Comparison of ENCODE assay signal across 13 cellular contexts in the genomic region with DNA sequence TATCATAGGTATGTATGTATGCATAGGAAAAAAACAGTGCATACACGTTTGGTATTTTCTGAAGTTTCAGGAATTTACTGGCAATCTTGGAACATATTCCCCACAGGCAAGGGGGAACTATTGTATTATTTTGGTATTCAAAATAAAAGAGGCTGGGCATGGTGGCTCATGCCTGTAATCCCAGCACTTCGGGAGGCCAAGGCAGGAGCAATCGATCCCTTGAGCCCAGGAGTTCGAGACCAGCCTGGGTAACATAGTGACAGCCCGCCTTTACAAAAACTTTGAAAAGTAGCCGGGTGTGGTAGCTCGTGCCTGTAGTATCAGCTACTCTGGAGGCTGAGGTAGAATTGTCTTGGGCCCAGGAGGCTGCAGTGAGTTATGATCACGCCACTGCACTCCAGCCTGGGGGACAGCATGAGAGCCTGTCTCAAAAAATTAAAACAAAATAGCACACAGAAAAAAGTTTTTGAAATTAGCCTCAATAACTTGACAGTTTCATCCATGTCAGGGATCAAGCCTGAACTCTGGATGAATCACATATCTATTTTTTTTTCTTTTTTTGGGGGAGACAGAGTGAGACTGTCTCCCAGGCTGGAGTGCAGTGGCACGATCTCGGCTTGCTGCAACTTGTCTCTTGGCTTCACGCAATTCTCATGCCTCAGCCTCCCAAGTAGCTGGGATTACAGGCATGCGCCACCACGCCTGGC. TPM values are rescaled to one million over a fixed set of nuclear protein-coding genes. Genes with fewer than 3 reads are reported as not detected.
DNase-seq lines count a peak whose midpoint lies in the region; TF ChIP-seq lines count a peak whose summit lies in the region.
"Had no signal": no experiment of that assay in that cellular context is flagged by ENCODE, and none has a peak within 500 bp of the region (broad histone marks: within the 10 kb centered on the region; RNA-seq: fewer than 3 reads in every experiment).

No MANE protein-coding gene starts in this region.

- 62 to 65% methylated on average over 13 of the region's 13 CpGs for WGBS in GM23248 (ENCODE audit: low coverage in 1 of 2, low lambda C conversion rate in 2 of 2, missing lambda C conversion rate in 2 of 2), 2 experiments
- WGBS in testis, 2 donors = 86 to 89% methylated on average over 13 of the region's 13 CpGs

- H3K79me2 ChIP-seq in GM23248 (ENCODE audit: insufficient read depth) (no peaks in the 10 kb centered on the region), parathyroid adenoma (no peaks in the 10 kb centered on the region)

- no peak for TF ChIP-seq POLR2A in Peyer's patch (IDR thresholded peaks at IDR 0.05)
- TF ChIP-seq POLR2A in testis (IDR thresholded peaks at IDR 0.05) = no peak

- intact Hi-C loops in testis (cut with DNase I; ENCODE audit: low total_unique reads) = no loop called here

- TF ChIP-seq CTCF in parathyroid adenoma (IDR thresholded peaks at IDR 0.05) = no peak
- no peak for TF ChIP-seq CTCF in Peyer's patch (IDR thresholded peaks at IDR 0.05)
- no peak for TF ChIP-seq CTCF in BE2C (IDR thresholded peaks at IDR 0.05; ENCODE audit: low read depth, low read length)
- TF ChIP-seq CTCF in testis (IDR thresholded peaks at IDR 0.05) = no peak

- peaks cover 19% of the 10 kb centered on the region for H3F3A ChIP-seq in GM23248 (ENCODE audit: insufficient read depth)

- peak overlapping the region; percentile 14 for H3K4me3 ChIP-seq in GM23248
- H3K4me3 ChIP-seq in parathyroid adenoma (ENCODE audit: low read depth, low read length) = no peak overlapping the region
- no peak overlapping the region for H3K4me3 ChIP-seq in Peyer's patch
- no peak overlapping the region for H3K4me3 ChIP-seq in BE2C (ENCODE audit: low read depth, low read length)
- no peak overlapping the region for H3K4me3 ChIP-seq in testis
- H3K4me3 ChIP-seq: BLaER1, GM23338, lung, uterus had no signal

- H3K27me3 ChIP-seq in GM23248 (replicated peaks; ENCODE audit: insufficient read depth) (no peaks in the 10 kb centered on the region), parathyroid adenoma (ENCODE audit: control insufficient read depth, insufficient read depth, low read length) (no peaks in the 10 kb centered on the region), Peyer's patch (no peaks in the 10 kb centered on the region), BE2C (no peaks in the 10 kb centered on the region), testis (no peaks in the 10 kb centered on the region)
- H3K27me3 ChIP-seq: ascending aorta, BLaER1, uterus had no signal

- no peaks in the 10 kb centered on the region for H3K9me2 ChIP-seq in GM23248 (ENCODE audit: insufficient read depth)

- H3K36me3 ChIP-seq in GM23248 (ENCODE audit: low read depth) = no peaks in the 10 kb centered on the region
- H3K36me3 ChIP-seq in parathyroid adenoma (ENCODE audit: control insufficient read depth, insufficient read depth, low read length) = no peaks in the 10 kb centered on the region
- H3K36me3 ChIP-seq in Peyer's patch = no peaks in the 10 kb centered on the region
- H3K36me3 ChIP-seq in BE2C = no peaks in the 10 kb centered on the region
- no peaks in the 10 kb centered on the region for H3K36me3 ChIP-seq in testis (ENCODE audit: low read depth, missing control alignments)
- H3K36me3 ChIP-seq: ascending aorta, BLaER1, uterus had no signal

- H4K20me1 ChIP-seq in GM23248 (ENCODE audit: insufficient read depth) = no peaks in the 10 kb centered on the region
- H4K20me1 ChIP-seq: BLaER1 had no signal

- H2AFZ ChIP-seq in GM23248 (0 out of 2 replicates have a peak overlapping the region, but pooled peaks have one; percentile 8), parathyroid adenoma (peak overlapping the region; percentile 3)
- H2AFZ ChIP-seq: GM23338 had no signal

- H3K9me3 ChIP-seq in GM23248 (ENCODE audit: low read depth) (no peaks in the 10 kb centered on the region), parathyroid adenoma (ENCODE audit: control insufficient read depth, low read length) (no peaks in the 10 kb centered on the region), Peyer's patch (no peaks in the 10 kb centered on the region), BE2C (no peaks in the 10 kb centered on the region), testis (no peaks in the 10 kb centered on the region)
- H3K9me3 ChIP-seq: ascending aorta, BLaER1, uterus had no signal

- H3K27ac ChIP-seq in GM23248 (peak overlapping the region; percentile 75), epithelial cell of prostate (peak overlapping the region; percentile 68), parathyroid adenoma (no peak overlapping the region), Peyer's patch (no peak overlapping the region), testis (no peak overlapping the region)
- H3K27ac ChIP-seq: BLaER1 had no signal

- H3K4me2 ChIP-seq in GM23248 (ENCODE audit: unreplicated experiment) (peak overlapping the region; percentile 49), parathyroid adenoma (ENCODE audit: low read length) (no peak overlapping the region)
- H3K4me2 ChIP-seq: BLaER1, GM23338 had no signal

- peaks cover 29% of the 10 kb centered on the region for H3K4me1 ChIP-seq in GM23248 (ENCODE audit: insufficient read depth)
- H3K4me1 ChIP-seq in parathyroid adenoma = peaks cover 17% of the 10 kb centered on the region
- peaks cover 0 to 7% (median 0%) of the 10 kb centered on the region in 4 donors for H3K4me1 ChIP-seq in Peyer's patch
- H3K4me1 ChIP-seq in BE2C = no peaks in the 10 kb centered on the region
- H3K4me1 ChIP-seq in testis = peaks cover 8% of the 10 kb centered on the region
- H3K4me1 ChIP-seq: uterus had no signal

- DNase-seq in GM23248 (no peak), RPMI7951 (ENCODE audit: low read depth) (peak; percentile 24), epithelial cell of prostate (ENCODE audit: low read depth, low spot score) (no peak), Peyer's patch (no peak), BE2C (no peak), testis (no peak)
- DNase-seq in stimulated activated CD4-positive, alpha-beta T cell treated with anti-CD3 and anti-CD28 coated beads, Interleukin-2, amount 100 ng/mL, for 24 hours = no peak

- in situ Hi-C loops in GM23248 (cut with MboI) = no loop called here

- peak overlapping the region; percentile 29; the same call in 1 of the 2 replicates for H3K9ac ChIP-seq in GM23248
- no peak overlapping the region for H3K9ac ChIP-seq in parathyroid adenoma
- H3K9ac ChIP-seq: BLaER1 had no signal

RNA-seq across cellular contexts. Expression of a gene that starts 29.1 kb away (rescaled TPM):
- total RNA-seq in GM23248 (2014; rRNA removed; shearing (Covaris generic)) = 107 and 134 TPM in 2 replicates
- polyA plus RNA-seq in GM23248 (2016; fragmentation: Nextera tagmentation; extraction: Ambion mirVana) (64.6 and 65.1 TPM in 2 replicates), testis (ENCODE audit: insufficient read depth, low read depth, low replicate concordance) (19.9 TPM)
- 53.2 and 74.2 TPM in 2 replicates for total RNA-seq in RPMI7951 (2014; rRNA removed; shearing (Covaris generic))
- total RNA-seq in Peyer's patch (10 to 100 TPM in 2 of 4 donors, 1 to 10 TPM in 1, under 1 TPM in 1; 0.88 to 33.0 (median 9.6) TPM), testis (10 to 100 TPM; 31.3 to 39.6 TPM)
- 3.1 TPM for polyA plus RNA-seq in BE2C (2012; ENCODE audit: insufficient read depth, insufficient read length, low read depth)

RNA-seq across cellular contexts. Expression of a gene that starts 50.6 kb away (rescaled TPM):
- total RNA-seq in GM23248 (2014; rRNA removed; shearing (Covaris generic)) = 71.6 and 76.0 TPM in 2 replicates
- polyA plus RNA-seq in GM23248 (2016; fragmentation: Nextera tagmentation; extraction: Ambion mirVana) (53.4 and 56.5 TPM in 2 replicates), testis (ENCODE audit: insufficient read depth, low read depth, low replicate concordance) (65.6 TPM)
- total RNA-seq in RPMI7951 (2014; rRNA removed; shearing (Covaris generic)) = 47.5 and 55.9 TPM in 2 replicates
- total RNA-seq in Peyer's patch (10 to 100 TPM; 37.0 to 76.9 (median 47.1) TPM), testis (10 to 100 TPM; 84.8 to 95.6 TPM)
- 366 TPM for polyA plus RNA-seq in BE2C (2012; ENCODE audit: insufficient read depth, insufficient read length, low read depth)

RNA-seq across cellular contexts. Expression of a gene that starts 50.9 kb away (rescaled TPM):
- 347 and 359 TPM in 2 replicates for total RNA-seq in GM23248 (2014; rRNA removed; shearing (Covaris generic))
- 322 and 330 TPM in 2 replicates for polyA plus RNA-seq in GM23248 (2016; fragmentation: Nextera tagmentation; extraction: Ambion mirVana)
- 324 and 407 TPM in 2 replicates for total RNA-seq in RPMI7951 (2014; rRNA removed; shearing (Covaris generic))
- 100 to 1,000 TPM; 205 to 257 (median 224) TPM for total RNA-seq in Peyer's patch
- polyA plus RNA-seq in BE2C (2012; ENCODE audit: insufficient read depth, insufficient read length, low read depth) = 283 TPM
- total RNA-seq in testis = 100 to 1,000 TPM; 490 to 692 TPM
- 343 TPM for polyA plus RNA-seq in testis (ENCODE audit: insufficient read depth, low read depth, low replicate concordance)

Comparison
In these comparisons a context has a peak if more than half of its experiments do, and no peak if none do; other contexts are left out.
1. H3K27ac ChIP-seq: peak in GM23248 (single experiment) and epithelial cell of prostate (single experiment); none in parathyroid adenoma (single experiment), Peyer's patch (0 of 4) and testis (0 of 2).